8 cellular contexts compared by ENCODE assay signal in the genomic region with DNA sequence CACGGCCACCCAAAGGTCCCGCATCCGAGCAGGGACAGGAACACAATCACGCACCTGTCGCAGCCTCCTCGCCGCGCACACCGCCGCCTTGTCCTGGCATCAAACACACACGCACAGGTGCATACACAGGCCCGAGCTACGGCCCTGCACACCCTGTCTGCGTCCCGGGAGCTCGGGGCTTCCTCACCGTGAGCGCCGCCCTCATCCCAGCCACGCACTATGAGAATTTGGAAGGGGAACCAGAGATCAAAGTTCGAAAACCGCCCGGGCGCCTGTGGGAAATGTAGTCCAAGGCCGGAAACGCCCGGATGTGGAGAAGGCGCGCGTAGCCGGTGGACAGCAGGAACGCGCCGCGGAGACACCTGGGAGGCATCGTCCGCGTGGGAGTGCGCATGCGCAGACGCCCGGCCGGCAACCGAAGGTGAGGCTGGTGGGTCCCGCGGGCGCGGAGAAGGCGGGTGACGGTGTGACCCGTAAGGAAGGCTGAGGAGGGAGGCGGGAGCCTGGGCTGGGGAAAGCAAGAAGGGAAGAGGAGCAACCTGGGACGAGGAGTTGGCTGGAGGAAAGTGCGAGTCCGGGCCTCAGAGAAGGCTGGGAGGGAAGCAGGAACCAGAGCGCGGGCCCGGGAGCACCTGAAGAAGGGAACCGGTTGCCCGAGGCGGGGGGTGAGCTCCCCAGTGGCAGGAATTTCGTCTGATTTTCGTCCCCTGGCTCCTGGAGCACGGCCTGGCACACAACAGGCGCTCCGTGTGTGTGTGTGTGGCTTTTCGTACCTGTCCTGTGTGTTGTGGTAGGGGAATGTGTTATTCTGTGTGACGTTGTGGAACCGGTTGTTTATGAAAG. TPM values are rescaled to one million over a fixed set of nuclear protein-coding genes. Genes with fewer than 3 reads are reported as not detected.
DNase-seq lines count a peak whose midpoint lies in the region; ATAC-seq and TF ChIP-seq lines count a peak whose summit lies in the region.

A gene (plus strand): TSS at position 399 of the 843 bp plus-strand sequence. CDS start 7,256 bp downstream, outside the sequence.

- H3K4me3 ChIP-seq in astrocyte of the spinal cord (ENCODE audit: low read depth, low read length) = peak within 1 kb of the TSS; percentile 98

- peak; percentile 85 for ATAC-seq in GM18502 (IDR thresholded peaks at IDR 0.05; ENCODE audit: poor library complexity, unreplicated experiment)
- ATAC-seq in HG02938 (IDR thresholded peaks at IDR 0.05; ENCODE audit: unreplicated experiment) = peak; percentile 82

- TF ChIP-seq CTCF in astrocyte of the spinal cord (IDR thresholded peaks at IDR 0.05; ENCODE audit: low read depth, low read length) = no peak

- in situ Hi-C loops in astrocyte of the spinal cord (cut with HindIII; ENCODE audit: low sequenced_read_pairs) = no loop called here

- peak; percentile 94 for DNase-seq in NCI-H2029 (lab: John Stamatoyannopoulos, UW)
- DNase-seq in T-helper 9 cell = peak; percentile 96
- peak; percentile 95 for DNase-seq in astrocyte of the spinal cord (ENCODE audit: low read depth, low spot score)
- peak; percentile 90 to 93 for DNase-seq in hippocampal formation (lab: John Stamatoyannopoulos, UW)
- peak; percentile 86 for DNase-seq in renal cortical epithelial cell (ENCODE audit: low read depth)
- DNase-seq in LoVo (ENCODE audit: low spot score) = no peak

RNA-seq across cellular contexts. Expression of the gene that starts here (rescaled TPM):
- total RNA-seq in renal cortical epithelial cell = 5.6 and 9.4 TPM in 2 replicates
